ENCODE assay signal across 13 cellular contexts in the genomic region with DNA sequence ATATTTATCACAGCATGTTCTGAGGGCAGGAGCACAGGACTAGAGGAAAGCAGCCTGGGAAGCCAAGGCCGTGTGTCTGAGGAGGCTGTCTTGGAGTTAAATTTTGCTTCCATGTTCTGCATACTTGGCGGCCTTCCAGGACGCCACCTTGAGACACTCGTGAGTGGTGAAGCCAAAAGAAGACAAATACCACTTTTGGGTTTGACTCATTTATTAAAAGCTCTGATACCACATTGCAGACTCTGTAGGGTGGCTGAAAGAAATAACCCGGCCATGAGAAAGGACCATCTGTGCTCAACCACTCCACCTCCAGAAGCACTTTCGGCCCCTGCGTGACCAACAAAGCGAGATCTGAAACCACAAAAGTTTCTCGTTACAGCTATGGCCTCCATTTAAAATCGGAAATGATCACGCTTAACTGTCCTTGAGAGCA.
DNase-seq lines count a peak whose midpoint lies in the region; ATAC-seq and TF ChIP-seq lines count a peak whose summit lies in the region.
"Had no signal": no experiment of that assay in that cellular context is flagged by ENCODE, and none has a peak within 500 bp of the region (broad histone marks: within the 10 kb centered on the region; RNA-seq: fewer than 3 reads in every experiment).

No MANE protein-coding gene starts in this region.

- no peaks in the 10 kb centered on the region for H3K9me3 Mint-ChIP-seq in activated B cell treated with CpG ODN at 0.5 μM for 24 hours
- H3K9me3 Mint-ChIP-seq: CD4-positive, alpha-beta T cell; H9; T-helper 1 cell treated with Interleukin-12 subunit alpha and Interleukin-12 subunit beta and Interleukin-4 antibody, amounts not matched to agents 30 μg/mL and 1 μg/mL, for 36 hours had no signal

- CTCF ChIA-PET in activated B cell treated with CpG ODN at 0.5 μM for 24 hours (lab: Charles Lee): no interaction called here

- no peaks in the 10 kb centered on the region for H3K27me3 Mint-ChIP-seq in activated B cell treated with CpG ODN at 0.5 μM for 24 hours
- H3K27me3 Mint-ChIP-seq: CD4-positive, alpha-beta T cell had no signal

- intact Hi-C loops in activated B cell treated with CpG ODN at 0.5 μM for 24 hours (cut with micrococcal nuclease): no loop called here
- intact Hi-C loops in cardiac septum (cut with DNase I): no loop called here

- peaks cover 85% of the 10 kb centered on the region for H3K36me3 Mint-ChIP-seq in activated B cell treated with CpG ODN at 0.5 μM for 24 hours (ENCODE audit: low read depth)

- H3K4me1 Mint-ChIP-seq in activated B cell treated with CpG ODN at 0.5 μM for 24 hours: peaks cover 9% of the 10 kb centered on the region
- H3K4me1 Mint-ChIP-seq: H9 had no signal

- POLR2A ChIA-PET in activated B cell treated with CpG ODN at 0.5 μM for 24 hours (lab: Charles Lee): interaction anchor here (0.7 to 1.2 kb wide), 2 partner anchors 9 to 153 kb away, joined by 3 read pairs; no protein-coding TSS in a partner anchor

- H3K27ac Mint-ChIP-seq in activated B cell treated with CpG ODN at 0.5 μM for 24 hours: peak overlapping the region; percentile 63
- H3K27ac Mint-ChIP-seq: CD4-positive, alpha-beta T cell; H9; T-helper 1 cell treated with Interleukin-12 subunit alpha and Interleukin-12 subunit beta and Interleukin-4 antibody, amounts not matched to agents 30 μg/mL and 1 μg/mL, for 36 hours had no signal

- no peak for TF ChIP-seq CTCF in activated B cell treated with CpG ODN at 0.5 μM for 24 hours (IDR thresholded peaks at IDR 0.05)

- H3K4me3 Mint-ChIP-seq in activated B cell treated with CpG ODN at 0.5 μM for 24 hours: no peak overlapping the region
- H3K4me3 Mint-ChIP-seq: CD4-positive, alpha-beta T cell; H9; T-helper 1 cell treated with Interleukin-12 subunit alpha and Interleukin-12 subunit beta and Interleukin-4 antibody, amounts not matched to agents 30 μg/mL and 1 μg/mL, for 36 hours had no signal

- no peak for DNase-seq in activated B cell treated with CpG ODN at 0.5 μM for 24 hours
- no peak for DNase-seq in occipital lobe (lab: John Stamatoyannopoulos, UW)
- no peak for DNase-seq in cardiac septum (ENCODE audit: low spot score)
- DNase-seq in activated T-cell treated with anti-CD3 and anti-CD28 coated beads, Interleukin-2, amount 50 U/mL, for 48 hours: no peak
- DNase-seq in kidney glomerular epithelial cell (lab: John Stamatoyannopoulos, UW): no peak
- DNase-seq: CD4-positive, alpha-beta T cell; H9; NCI-H1105 treated with DMSO at 0.1 percent for 48 hours; stimulated activated CD4-positive, alpha-beta T cell treated with anti-CD3 and anti-CD28 coated beads, Interleukin-2, amount 100 ng/mL, for 24 hours had no signal

- ATAC-seq in GM18511 (IDR thresholded peaks at IDR 0.05; ENCODE audit: unreplicated experiment) (peak; percentile 99), GM21423 (IDR thresholded peaks at IDR 0.05; ENCODE audit: unreplicated experiment) (peak; percentile 84), HG03159 (IDR thresholded peaks at IDR 0.05; ENCODE audit: unreplicated experiment) (peak; percentile 94), activated B cell treated with CpG ODN at 0.5 μM for 24 hours (ENCODE audit: low read depth) (peak; percentile 58)
